1 cellular context compared by ENCODE assay signal in the genomic region with DNA sequence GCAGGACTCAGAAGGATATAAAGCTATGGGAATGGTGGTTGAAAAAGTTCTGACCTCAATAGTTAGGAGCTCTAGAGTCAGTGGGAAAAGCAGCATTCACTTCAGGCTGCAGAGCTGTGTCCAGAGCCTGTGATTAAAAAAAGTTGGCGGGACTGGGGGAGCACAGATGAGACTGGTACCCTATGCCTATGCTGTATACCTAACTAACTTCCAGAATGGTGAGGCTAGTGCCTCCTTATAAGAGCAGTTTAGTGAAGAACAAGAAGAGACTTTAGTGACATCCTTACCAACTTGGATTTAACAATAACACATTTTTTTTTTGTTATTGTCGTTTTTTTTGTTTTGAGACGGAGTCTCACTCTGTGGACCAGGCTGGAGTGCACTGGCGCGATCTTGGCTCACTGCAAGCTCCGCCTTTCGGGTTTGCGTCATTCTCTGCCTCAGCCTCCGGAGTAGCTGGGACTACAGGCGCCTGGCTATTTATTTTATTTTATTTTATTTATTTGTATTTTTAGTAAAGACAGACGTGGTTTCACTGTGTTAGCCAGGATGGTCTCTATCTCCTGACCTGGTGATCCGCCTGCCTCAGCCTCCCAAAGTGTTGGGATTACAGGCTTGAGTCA.
TF ChIP-seq lines count a peak whose summit lies in the region.

No MANE protein-coding gene starts in this region.

TF ChIP-seq in SK-N-SH treated with all-trans-retinoic acid at 6 μM for 48 hours, 23 proteins besides CTCF, POLR2A, EP300 and RAD21 (continued from another document):
- TF ChIP-seq, protein P1, sequence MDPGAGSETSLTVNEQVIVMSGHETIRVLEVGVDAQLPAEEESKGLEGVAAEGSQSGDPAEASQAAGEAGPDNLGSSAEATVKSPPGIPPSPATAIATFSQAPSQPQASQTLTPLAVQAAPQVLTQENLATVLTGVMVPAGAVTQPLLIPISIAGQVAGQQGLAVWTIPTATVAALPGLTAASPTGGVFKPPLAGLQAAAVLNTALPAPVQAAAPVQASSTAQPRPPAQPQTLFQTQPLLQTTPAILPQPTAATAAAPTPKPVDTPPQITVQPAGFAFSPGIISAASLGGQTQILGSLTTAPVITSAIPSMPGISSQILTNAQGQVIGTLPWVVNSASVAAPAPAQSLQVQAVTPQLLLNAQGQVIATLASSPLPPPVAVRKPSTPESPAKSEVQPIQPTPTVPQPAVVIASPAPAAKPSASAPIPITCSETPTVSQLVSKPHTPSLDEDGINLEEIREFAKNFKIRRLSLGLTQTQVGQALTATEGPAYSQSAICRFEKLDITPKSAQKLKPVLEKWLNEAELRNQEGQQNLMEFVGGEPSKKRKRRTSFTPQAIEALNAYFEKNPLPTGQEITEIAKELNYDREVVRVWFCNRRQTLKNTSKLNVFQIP (CRISPR knock-in tag; IDR thresholded peaks at IDR 0.05; ENCODE audit: borderline replicate concordance, low read depth) = no peak
- TF ChIP-seq ESRRG (CRISPR knock-in tag; IDR thresholded peaks at IDR 0.05) = no peak
- TF ChIP-seq GLIS3 (CRISPR knock-in tag; IDR thresholded peaks at IDR 0.05) = no peak
- TF ChIP-seq ZFP3 (CRISPR knock-in tag; IDR thresholded peaks at IDR 0.05) = no peak
- TF ChIP-seq RARB (CRISPR knock-in tag; IDR thresholded peaks at IDR 0.05) = no peak
- TF ChIP-seq, protein P2, sequence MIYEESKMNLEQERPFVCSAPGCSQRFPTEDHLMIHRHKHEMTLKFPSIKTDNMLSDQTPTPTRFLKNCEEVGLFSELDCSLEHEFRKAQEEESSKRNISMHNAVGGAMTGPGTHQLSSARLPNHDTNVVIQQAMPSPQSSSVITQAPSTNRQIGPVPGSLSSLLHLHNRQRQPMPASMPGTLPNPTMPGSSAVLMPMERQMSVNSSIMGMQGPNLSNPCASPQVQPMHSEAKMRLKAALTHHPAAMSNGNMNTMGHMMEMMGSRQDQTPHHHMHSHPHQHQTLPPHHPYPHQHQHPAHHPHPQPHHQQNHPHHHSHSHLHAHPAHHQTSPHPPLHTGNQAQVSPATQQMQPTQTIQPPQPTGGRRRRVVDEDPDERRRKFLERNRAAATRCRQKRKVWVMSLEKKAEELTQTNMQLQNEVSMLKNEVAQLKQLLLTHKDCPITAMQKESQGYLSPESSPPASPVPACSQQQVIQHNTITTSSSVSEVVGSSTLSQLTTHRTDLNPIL (CRISPR knock-in tag; IDR thresholded peaks at IDR 0.05; ENCODE audit: low read depth) = no peak
- no peak for TF ChIP-seq ZFP30 (CRISPR knock-in tag; IDR thresholded peaks at IDR 0.05)
